16 cellular contexts compared by ENCODE assay signal in the genomic region with DNA sequence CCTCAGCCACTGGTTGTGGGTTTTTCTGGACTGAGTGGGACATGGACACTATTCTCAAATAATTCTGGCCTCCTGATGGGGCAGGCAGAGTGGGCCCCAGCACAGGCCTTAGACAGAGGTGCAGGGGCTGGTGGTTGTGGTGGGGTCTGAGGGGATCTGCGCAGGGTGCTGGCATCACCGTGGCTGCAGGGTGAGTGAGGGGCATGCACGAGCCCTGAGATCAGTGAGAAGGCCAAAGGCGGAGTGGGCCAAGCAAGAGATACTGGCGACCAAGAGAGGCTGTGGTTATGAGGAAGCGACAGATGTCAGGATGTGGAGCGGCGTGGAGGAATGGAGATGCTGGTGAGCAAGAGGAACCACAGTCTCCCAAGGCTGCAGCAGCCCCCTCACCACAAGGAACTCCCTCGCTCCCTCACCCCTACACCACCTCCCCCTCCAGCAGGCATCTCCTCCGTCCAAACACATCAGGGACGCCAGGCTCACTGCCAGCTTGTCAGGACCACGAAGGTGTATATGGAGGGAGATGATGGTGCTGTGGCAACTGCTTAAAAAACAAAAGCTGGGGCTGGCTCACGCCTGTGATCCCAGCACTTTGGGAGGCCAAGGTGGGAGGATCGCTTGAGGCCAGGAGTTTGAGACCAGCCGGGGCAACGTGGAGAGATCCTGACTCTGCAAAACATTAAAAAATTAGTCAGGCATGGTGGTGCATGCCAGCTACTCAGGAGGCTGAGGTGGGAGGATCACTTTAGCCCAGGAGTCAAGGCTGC. TPM values are rescaled to one million over a fixed set of nuclear protein-coding genes. Genes with fewer than 3 reads are reported as not detected.
A peak's percentile ranks its signal among the peaks of the same experiment; 100 is the strongest.
DNase-seq lines count a peak whose midpoint lies in the region; ATAC-seq and TF ChIP-seq lines count a peak whose summit lies in the region.
"Had no signal": no experiment of that assay in that cellular context is flagged by ENCODE, and none has a peak within 500 bp of the region (broad histone marks: within the 10 kb centered on the region; RNA-seq: fewer than 3 reads in every experiment).

No MANE protein-coding gene starts in this region.

- H2BK120ac ChIP-seq in trophoblast cell (ENCODE audit: insufficient read depth, low read length, poor library complexity) = no peak overlapping the region

- no peaks in the 10 kb centered on the region for H3K79me2 ChIP-seq in trophoblast cell (ENCODE audit: control insufficient read depth, insufficient read depth, low read length, poor library complexity)

- ATAC-seq in activated CD8-positive, alpha-beta T cell treated with anti-CD3 and anti-CD28 coated beads, Interleukin-2, amount 10 ng/mL, durations not matched to agents 7 days and 5 days = peak; percentile 13
- ATAC-seq in activated CD8-positive, alpha-beta T cell treated with anti-CD3 and anti-CD28 coated beads for 36 hours = no peak
- ATAC-seq: stimulated activated memory B cell treated with anti-CD40 and anti-IgM and Interleukin-4, amounts not matched to agents 10 μg/mL and 1 μg/mL and 100 μg/mL, for 72 hours had no signal

- H3K27me3 ChIP-seq in colonic mucosa = no peaks in the 10 kb centered on the region
- no peaks in the 10 kb centered on the region for H3K27me3 ChIP-seq in trophoblast cell (ENCODE audit: insufficient read depth, low read length)
- H3K27me3 ChIP-seq: neural progenitor cell had no signal

- no peak overlapping the region for H3K23ac ChIP-seq in trophoblast cell (ENCODE audit: low read length)

- POLR2A ChIA-PET in activated CD8-positive, alpha-beta T cell treated with anti-CD3 and anti-CD28 coated beads, Interleukin-2, amount 10 ng/mL, durations not matched to agents 7 days and 5 days (lab: Charles Lee) = interaction anchor here (1.1 to 2.3 kb wide), 4 partner anchors 10 to 34 kb away, joined by 3 to 11 read pairs (median 6); partner anchors contain the start of gene PRF1
- POLR2A ChIA-PET in activated CD8-positive, alpha-beta T cell treated with anti-CD3 and anti-CD28 coated beads for 36 hours (lab: Charles Lee) = interaction anchor here (0.7 to 1.6 kb wide), 3 partner anchors 9 to 180 kb away, joined by 3 to 4 read pairs (median 4); partner anchors contain the start of gene PRF1

- H2BK12ac ChIP-seq in trophoblast cell (ENCODE audit: low read length) = no peak overlapping the region

- H3K18ac ChIP-seq in trophoblast cell (ENCODE audit: low read length) = no peak overlapping the region

- intact Hi-C loops in activated CD8-positive, alpha-beta T cell treated with anti-CD3 and anti-CD28 coated beads for 36 hours (cut with micrococcal nuclease) = no loop called here
- intact Hi-C loops in colonic mucosa (cut with DNase I) = no loop called here

- CTCF ChIA-PET in activated CD8-positive, alpha-beta T cell treated with anti-CD3 and anti-CD28 coated beads, Interleukin-2, amount 10 ng/mL, durations not matched to agents 7 days and 5 days (lab: Charles Lee) = interaction anchor here (1.5 to 4.1 kb wide), 2 partner anchors 27 to 34 kb away, joined by 4 to 22 read pairs; no protein-coding TSS in a partner anchor
- CTCF ChIA-PET in activated CD8-positive, alpha-beta T cell treated with anti-CD3 and anti-CD28 coated beads for 36 hours (lab: Charles Lee) = interaction anchor here (1.1 to 2.5 kb wide), 3 partner anchors 9 to 34 kb away, joined by 4 to 8 read pairs (median 5); no protein-coding TSS in a partner anchor

- no peak for TF ChIP-seq CTCF in activated CD8-positive, alpha-beta T cell treated with anti-CD3 and anti-CD28 coated beads for 36 hours (IDR thresholded peaks at IDR 0.05)
- no peak for TF ChIP-seq CTCF in colonic mucosa (IDR thresholded peaks at IDR 0.05)

- peak overlapping the region; percentile 21 for H3K27ac Mint-ChIP-seq in activated CD8-positive, alpha-beta T cell treated with anti-CD3 and anti-CD28 coated beads, Interleukin-2, amount 10 ng/mL, durations not matched to agents 7 days and 5 days
- no peak overlapping the region for H3K27ac Mint-ChIP-seq in activated CD8-positive, alpha-beta T cell treated with anti-CD3 and anti-CD28 coated beads for 36 hours
- H3K27ac Mint-ChIP-seq: stimulated activated memory B cell treated with anti-CD40 and anti-IgM and Interleukin-4, amounts not matched to agents 10 μg/mL and 1 μg/mL and 100 μg/mL, for 72 hours had no signal

- no peak overlapping the region for H2AFZ ChIP-seq in trophoblast cell (ENCODE audit: insufficient read depth, low read length, poor library complexity)
- H2AFZ ChIP-seq: neural progenitor cell had no signal

- H4K12ac ChIP-seq in trophoblast cell (ENCODE audit: low read depth, low read length) = no peak overlapping the region

- H3K4me1 ChIP-seq in colonic mucosa = no peaks in the 10 kb centered on the region
- H3K4me1 ChIP-seq in trophoblast cell (ENCODE audit: control insufficient read depth in 1 of 2, insufficient read depth in 2 of 2, low read length in 2 of 2) = no peaks in the 10 kb centered on the region
- H3K4me1 ChIP-seq: neural progenitor cell had no signal

- peaks cover 81% of the 10 kb centered on the region for H3K4me1 Mint-ChIP-seq in activated CD8-positive, alpha-beta T cell treated with anti-CD3 and anti-CD28 coated beads, Interleukin-2, amount 10 ng/mL, durations not matched to agents 7 days and 5 days (ENCODE audit: low read depth)
- peaks cover 65% of the 10 kb centered on the region for H3K4me1 Mint-ChIP-seq in activated CD8-positive, alpha-beta T cell treated with anti-CD3 and anti-CD28 coated beads for 36 hours (ENCODE audit: low read depth)

- H3K4me3 ChIP-seq in colonic mucosa = no peak overlapping the region
- H3K4me3 ChIP-seq in trophoblast cell (ENCODE audit: low read depth, low read length) = peak overlapping the region; percentile 26
- H3K4me3 ChIP-seq: neural progenitor cell had no signal

- no peaks in the 10 kb centered on the region for H3K79me1 ChIP-seq in trophoblast cell (ENCODE audit: low read length)

- no peak overlapping the region for H3K4ac ChIP-seq in trophoblast cell (ENCODE audit: low read depth, low read length)

- H3K36me3 ChIP-seq in colonic mucosa (no peaks in the 10 kb centered on the region), trophoblast cell (ENCODE audit: control insufficient read depth in 1 of 2, insufficient read depth in 2 of 2, low read length in 2 of 2) (no peaks in the 10 kb centered on the region)
- H3K36me3 ChIP-seq: neural progenitor cell had no signal

- no CpG with 5 or more reads among the region's 16 CpGs for WGBS in trophoblast cell (ENCODE audit: extremely low coverage, insufficient coverage, insufficient read length)

- H4K8ac ChIP-seq in trophoblast cell (ENCODE audit: low read depth, low read length) = no peak overlapping the region

- H3K9me3 ChIP-seq in colonic mucosa (no peaks in the 10 kb centered on the region), trophoblast cell (ENCODE audit: insufficient read depth, low read depth, low read length) (no peaks in the 10 kb centered on the region)

- H3K27ac ChIP-seq in colonic mucosa (no peak overlapping the region), trophoblast cell (ENCODE audit: low read depth, low read length) (no peak overlapping the region)
- H3K27ac ChIP-seq: neural progenitor cell had no signal

- no peaks in the 10 kb centered on the region for H3K9me3 Mint-ChIP-seq in activated CD8-positive, alpha-beta T cell treated with anti-CD3 and anti-CD28 coated beads, Interleukin-2, amount 10 ng/mL, durations not matched to agents 7 days and 5 days (ENCODE audit: insufficient read depth)
- H3K9me3 Mint-ChIP-seq in activated CD8-positive, alpha-beta T cell treated with anti-CD3 and anti-CD28 coated beads for 36 hours = no peaks in the 10 kb centered on the region
- H3K9me3 Mint-ChIP-seq: activated T-cell treated with anti-CD3 and anti-CD28 coated beads, Interleukin-2, amount 50 U/mL, for 24 hours; H9; neural progenitor cell; stimulated activated memory B cell treated with anti-CD40 and anti-IgM and Interleukin-4, amounts not matched to agents 10 μg/mL and 1 μg/mL and 100 μg/mL, for 72 hours had no signal

- H3K4me2 ChIP-seq in trophoblast cell (ENCODE audit: low read length) = no peak overlapping the region
- H3K4me2 ChIP-seq: neural progenitor cell had no signal

- no peak overlapping the region for H3K9ac ChIP-seq in colonic mucosa (ENCODE audit: low read depth in 2 of 2, low read length in 2 of 2)
- H3K9ac ChIP-seq in trophoblast cell (ENCODE audit: low read length) = no peak overlapping the region
- H3K9ac ChIP-seq: neural progenitor cell had no signal

- no peak overlapping the region for H3K14ac ChIP-seq in trophoblast cell (ENCODE audit: low read length)

- no peak overlapping the region for H2AK5ac ChIP-seq in trophoblast cell (ENCODE audit: low read length)

- H2BK5ac ChIP-seq in trophoblast cell (ENCODE audit: low read depth, low read length, poor library complexity) = no peak overlapping the region

- DNase-seq in activated CD8-positive, alpha-beta T cell treated with anti-CD3 and anti-CD28 coated beads, Interleukin-2, amount 10 ng/mL, durations not matched to agents 7 days and 5 days = no peak
- no peak for DNase-seq in activated CD8-positive, alpha-beta T cell treated with anti-CD3 and anti-CD28 coated beads for 36 hours
- DNase-seq in MV-4-11 (lab: John Stamatoyannopoulos, UW) (peak; percentile 89), colonic mucosa (peak; percentile 13), trophoblast cell (no peak), kidney tubule cell (ENCODE audit: low spot score) (no peak), putamen (ENCODE audit: low spot score) (no peak), dermis blood vessel endothelial cell (no peak)
- DNase-seq: activated T-cell treated with anti-CD3 and anti-CD28 coated beads, Interleukin-2, amount 50 U/mL, for 24 hours; H9; NCI-H187; NK-92 treated with Interleukin-12 subunit alpha and Interleukin-12 subunit beta, amount 100 ng/mL, for 24 hours; stimulated activated CD4-positive, alpha-beta T cell treated with anti-CD3 and anti-CD28 coated beads, Interleukin-12 subunit alpha, Interleukin-12 subunit beta, amount 100 ng/mL, for 4 hours had no signal

- H3K36me3 Mint-ChIP-seq in activated CD8-positive, alpha-beta T cell treated with anti-CD3 and anti-CD28 coated beads, Interleukin-2, amount 10 ng/mL, durations not matched to agents 7 days and 5 days (ENCODE audit: low read depth) = peaks cover 33% of the 10 kb centered on the region
- peaks cover 20% of the 10 kb centered on the region for H3K36me3 Mint-ChIP-seq in activated CD8-positive, alpha-beta T cell treated with anti-CD3 and anti-CD28 coated beads for 36 hours (ENCODE audit: low read depth)
- H3K36me3 Mint-ChIP-seq: CD14-positive monocyte; neural progenitor cell; stimulated activated memory B cell treated with anti-CD40 and anti-IgM and Interleukin-4, amounts not matched to agents 10 μg/mL and 1 μg/mL and 100 μg/mL, for 72 hours had no signal

- H3K4me3 Mint-ChIP-seq in activated CD8-positive, alpha-beta T cell treated with anti-CD3 and anti-CD28 coated beads, Interleukin-2, amount 10 ng/mL, durations not matched to agents 7 days and 5 days = no peak overlapping the region
- no peak overlapping the region for H3K4me3 Mint-ChIP-seq in activated CD8-positive, alpha-beta T cell treated with anti-CD3 and anti-CD28 coated beads for 36 hours
- H3K4me3 Mint-ChIP-seq: activated T-cell treated with anti-CD3 and anti-CD28 coated beads, Interleukin-2, amount 50 U/mL, for 24 hours; H9; neural progenitor cell; stimulated activated memory B cell treated with anti-CD40 and anti-IgM and Interleukin-4, amounts not matched to agents 10 μg/mL and 1 μg/mL and 100 μg/mL, for 72 hours had no signal

- H4K91ac ChIP-seq in trophoblast cell (ENCODE audit: low read depth, low read length) = no peak overlapping the region

- H3K27me3 Mint-ChIP-seq in activated CD8-positive, alpha-beta T cell treated with anti-CD3 and anti-CD28 coated beads, Interleukin-2, amount 10 ng/mL, durations not matched to agents 7 days and 5 days (ENCODE audit: low read depth) = peaks cover 5% of the 10 kb centered on the region
- H3K27me3 Mint-ChIP-seq in activated CD8-positive, alpha-beta T cell treated with anti-CD3 and anti-CD28 coated beads for 36 hours = no peaks in the 10 kb centered on the region

RNA-seq across cellular contexts. Expression of gene PRF1, which starts 9.6 kb away (rescaled TPM):
- total RNA-seq in activated CD8-positive, alpha-beta T cell treated with anti-CD3 and anti-CD28 coated beads, Interleukin-2, amount 10 ng/mL, durations not matched to agents 7 days and 5 days = 100 to 1,000 TPM; 265 to 272 TPM
- total RNA-seq in activated CD8-positive, alpha-beta T cell treated with anti-CD3 and anti-CD28 coated beads for 36 hours = 100 to 1,000 TPM; 107 to 113 TPM
- total RNA-seq in colonic mucosa (1 to 10 TPM in 1 of 2 donors, under 1 TPM in 1; 0.96 to 1.3 TPM), dermis blood vessel endothelial cell (not detected in 2 replicates)
- polyA plus RNA-seq in trophoblast cell (2013) = not detected in 2 replicates
- total RNA-seq: H9 had no signal

Comparison
In these comparisons a context has a peak if more than half of its experiments do, and no peak if none do; other contexts are left out.
1. DNase-seq: peak in MV-4-11 (single experiment) and colonic mucosa (single experiment); none in activated CD8-positive, alpha-beta T cell treated with anti-CD3 and anti-CD28 coated beads, Interleukin-2, amount 10 ng/mL, durations not matched to agents 7 days and 5 days (single experiment), activated CD8-positive, alpha-beta T cell treated with anti-CD3 and anti-CD28 coated beads for 36 hours (single experiment), trophoblast cell (0 of 2), kidney tubule cell (single experiment), putamen (single experiment) and dermis blood vessel endothelial cell (single experiment).
2. RNA of gene PRF1, which starts 9.6 kb away (total RNA-seq): 265 to 272 TPM in activated CD8-positive, alpha-beta T cell treated with anti-CD3 and anti-CD28 coated beads, Interleukin-2, amount 10 ng/mL, durations not matched to agents 7 days and 5 days and 107 to 113 TPM in activated CD8-positive, alpha-beta T cell treated with anti-CD3 and anti-CD28 coated beads for 36 hours; 0.96 to 1.3 TPM in colonic mucosa and not detected in dermis blood vessel endothelial cell; every median in the first group is over 10 times any median in the second.